10 cellular contexts compared by ENCODE assay signal in genomic region chr1:9901148-9902059, GRCh38. TPM values are rescaled to one million over a fixed set of nuclear protein-coding genes. Genes with fewer than 3 reads are reported as not detected.
DNase-seq lines count a peak whose midpoint lies in the region; ATAC-seq and TF ChIP-seq lines count a peak whose summit lies in the region.
"Had no signal": no experiment of that assay in that cellular context is flagged by ENCODE, and none has a peak within 500 bp of the region (broad histone marks: within the 10 kb centered on the region; RNA-seq: fewer than 3 reads in every experiment).

No MANE protein-coding gene starts in this region.

- no TSS peak for BruUV-seq in MCF 10A (replicated peaks; lab: Mats Ljungman, UMichigan)

- TF ChIP-seq EP300 in gastroesophageal sphincter (IDR thresholded peaks at IDR 0.05): no peak

- POLR2A ChIA-PET in MCF 10A (lab: Yijun Ruan, JAX): interaction anchor here (0.5 to 1.4 kb wide), 2 partner anchors 11 to 12 kb away, joined by 4 read pairs; no protein-coding TSS in a partner anchor

- intact Hi-C loops in breast epithelium (cut with DNase I; ENCODE audit: low total_unique reads): loop anchor here (5.0 kb wide), 1 partner anchor 906 kb away; no protein-coding TSS in a partner anchor
- intact Hi-C loops in MCF 10A (cut with micrococcal nuclease): no loop called here
- intact Hi-C loops in activated T-helper 1 cell treated with anti-CD3 and anti-CD28 coated beads, Interleukin-12 subunit alpha, Interleukin-12 subunit beta, Interleukin-2, Interleukin-4 antibody, amounts not matched to agents 30 ng/mL and 10 ng/mL and 1 ng/mL, durations not matched to agents 14 hours and 24 hours and 36 hours (cut with micrococcal nuclease): no loop called here

- H3K9me3 Mint-ChIP-seq in MCF 10A (ENCODE audit: unreplicated experiment) (no peaks in the 10 kb centered on the region), neural crest cell (no peaks in the 10 kb centered on the region)
- H3K9me3 Mint-ChIP-seq in activated T-helper 1 cell treated with anti-CD3 and anti-CD28 coated beads, Interleukin-12 subunit alpha, Interleukin-12 subunit beta, Interleukin-2, Interleukin-4 antibody, amounts not matched to agents 30 ng/mL and 10 ng/mL and 1 ng/mL, durations not matched to agents 14 hours and 24 hours and 36 hours: no peaks in the 10 kb centered on the region

- H3K36me3 Mint-ChIP-seq in MCF 10A (ENCODE audit: insufficient read depth, unreplicated experiment) (peaks cover 6% of the 10 kb centered on the region), neural crest cell (ENCODE audit: low read depth) (no peaks in the 10 kb centered on the region)
- H3K36me3 Mint-ChIP-seq in activated T-helper 1 cell treated with anti-CD3 and anti-CD28 coated beads, Interleukin-12 subunit alpha, Interleukin-12 subunit beta, Interleukin-2, Interleukin-4 antibody, amounts not matched to agents 30 ng/mL and 10 ng/mL and 1 ng/mL, durations not matched to agents 14 hours and 24 hours and 36 hours (ENCODE audit: low read depth): no peaks in the 10 kb centered on the region

- H3K4me3 ChIP-seq in breast epithelium (no peak overlapping the region), gastroesophageal sphincter (no peak overlapping the region)

- no peak for ATAC-seq in gastroesophageal sphincter
- no peak for ATAC-seq in GM21717 (IDR thresholded peaks at IDR 0.05; ENCODE audit: unreplicated experiment)

- DNase-seq in breast epithelium (ENCODE audit: low spot score in 2 of 2) (no peak), MCF 10A (ENCODE audit: unreplicated experiment) (no peak), neural crest cell (ENCODE audit: low read depth, low spot score) (no peak), ureter (ENCODE audit: low spot score) (no peak), SW480 (ENCODE audit: low spot score) (no peak)
- DNase-seq in activated T-helper 1 cell treated with anti-CD3 and anti-CD28 coated beads, Interleukin-12 subunit alpha, Interleukin-12 subunit beta, Interleukin-2, Interleukin-4 antibody, amounts not matched to agents 30 ng/mL and 10 ng/mL and 1 ng/mL, durations not matched to agents 14 hours and 24 hours and 36 hours (ENCODE audit: low spot score): no peak
- DNase-seq: activated CD4-positive, alpha-beta T cell treated with anti-CD3 and anti-CD28 coated beads, Interleukin-2, amount 50 U/mL, for 4 hours; amniotic stem cell had no signal

- H3K27ac Mint-ChIP-seq in MCF 10A (ENCODE audit: low read depth, unreplicated experiment) (no peak overlapping the region), neural crest cell (ENCODE audit: unreplicated experiment) (peak overlapping the region; percentile 45)
- no peak overlapping the region for H3K27ac Mint-ChIP-seq in activated T-helper 1 cell treated with anti-CD3 and anti-CD28 coated beads, Interleukin-12 subunit alpha, Interleukin-12 subunit beta, Interleukin-2, Interleukin-4 antibody, amounts not matched to agents 30 ng/mL and 10 ng/mL and 1 ng/mL, durations not matched to agents 14 hours and 24 hours and 36 hours

- no peaks in the 10 kb centered on the region for H3K9me3 ChIP-seq in breast epithelium
- H3K9me3 ChIP-seq in gastroesophageal sphincter: no peaks in the 10 kb centered on the region

- H3K27ac ChIP-seq in breast epithelium: peak overlapping the region; percentile 32 to 57
- H3K27ac ChIP-seq in gastroesophageal sphincter: peak overlapping the region in 3 of 4 donors; percentile 58 to 74 (median 73)

- H3K27me3 ChIP-seq in breast epithelium (no peaks in the 10 kb centered on the region), gastroesophageal sphincter (no peaks in the 10 kb centered on the region)

- H3K4me3 Mint-ChIP-seq in MCF 10A (ENCODE audit: unreplicated experiment) (no peak overlapping the region), neural crest cell (no peak overlapping the region)
- no peak overlapping the region for H3K4me3 Mint-ChIP-seq in activated T-helper 1 cell treated with anti-CD3 and anti-CD28 coated beads, Interleukin-12 subunit alpha, Interleukin-12 subunit beta, Interleukin-2, Interleukin-4 antibody, amounts not matched to agents 30 ng/mL and 10 ng/mL and 1 ng/mL, durations not matched to agents 14 hours and 24 hours and 36 hours

- TF ChIP-seq POLR2A in breast epithelium (IDR thresholded peaks at IDR 0.05): no peak
- no peak for TF ChIP-seq POLR2A in gastroesophageal sphincter (IDR thresholded peaks at IDR 0.05)

- 68 to 73% methylated on average over 2 to 3 of the region's 9 CpGs for WGBS in gastroesophageal sphincter (ENCODE audit: low coverage in 1 of 2), 2 donors

- H3K4me1 ChIP-seq in breast epithelium: peaks cover 0 to 19% of the 10 kb centered on the region in 2 donors
- H3K4me1 ChIP-seq in gastroesophageal sphincter: peaks cover 0 to 32% (median 12%) of the 10 kb centered on the region in 3 donors

- CTCF ChIA-PET in MCF 10A (lab: Yijun Ruan, JAX): interaction anchor here (1.7 kb wide), 1 partner anchor 117 kb away, joined by 6 read pairs; no protein-coding TSS in a partner anchor

- no peaks in the 10 kb centered on the region for H3K27me3 Mint-ChIP-seq in MCF 10A (ENCODE audit: insufficient read depth, unreplicated experiment)
- no peaks in the 10 kb centered on the region for H3K27me3 Mint-ChIP-seq in neural crest cell (ENCODE audit: low read depth)
- peaks cover 4% of the 10 kb centered on the region for H3K27me3 Mint-ChIP-seq in activated T-helper 1 cell treated with anti-CD3 and anti-CD28 coated beads, Interleukin-12 subunit alpha, Interleukin-12 subunit beta, Interleukin-2, Interleukin-4 antibody, amounts not matched to agents 30 ng/mL and 10 ng/mL and 1 ng/mL, durations not matched to agents 14 hours and 24 hours and 36 hours (ENCODE audit: insufficient read depth)

- TF ChIP-seq CTCF in breast epithelium (IDR thresholded peaks at IDR 0.05) (no peak), MCF 10A (IDR thresholded peaks at IDR 0.05; ENCODE audit: unreplicated experiment) (no peak), gastroesophageal sphincter (IDR thresholded peaks at IDR 0.05) (no peak), neural crest cell (conservative IDR thresholded peaks at IDR 0.05) (no peak)

- H3K4me1 Mint-ChIP-seq in MCF 10A (ENCODE audit: insufficient read depth, unreplicated experiment) (no peaks in the 10 kb centered on the region), neural crest cell (peaks cover 36% of the 10 kb centered on the region)
- H3K4me1 Mint-ChIP-seq in activated T-helper 1 cell treated with anti-CD3 and anti-CD28 coated beads, Interleukin-12 subunit alpha, Interleukin-12 subunit beta, Interleukin-2, Interleukin-4 antibody, amounts not matched to agents 30 ng/mL and 10 ng/mL and 1 ng/mL, durations not matched to agents 14 hours and 24 hours and 36 hours (ENCODE audit: low read depth): no peaks in the 10 kb centered on the region

- H3K36me3 ChIP-seq in breast epithelium: no peaks in the 10 kb centered on the region
- no peaks in the 10 kb centered on the region for H3K36me3 ChIP-seq in gastroesophageal sphincter

RNA-seq across cellular contexts. Expression of gene CTNNBIP1, which starts 8.7 kb away (rescaled TPM):
- total RNA-seq in breast epithelium: 10 to 100 TPM; 25.9 to 37.9 (median 29.5) TPM
- 31.3 and 31.4 TPM in 2 replicates for total RNA-seq in MCF 10A (2022)
- total RNA-seq in gastroesophageal sphincter: 10 to 100 TPM; 13.7 to 27.6 (median 21.0) TPM
- 74.8 and 75.5 TPM in 2 replicates for total RNA-seq in neural crest cell
- 28.4 TPM for total RNA-seq in ureter
- 5.6 and 5.9 TPM in 2 replicates for total RNA-seq in activated T-helper 1 cell treated with anti-CD3 and anti-CD28 coated beads, Interleukin-12 subunit alpha, Interleukin-12 subunit beta, Interleukin-2, Interleukin-4 antibody, amounts not matched to agents 30 ng/mL and 10 ng/mL and 1 ng/mL, durations not matched to agents 14 hours and 24 hours and 36 hours

RNA-seq across cellular contexts. Expression of gene LZIC, which starts 41.8 kb away (rescaled TPM):
- total RNA-seq in breast epithelium (10 to 100 TPM; 22.3 to 29.3 (median 23.7) TPM), MCF 10A (2022) (37.2 and 42.6 TPM in 2 replicates), gastroesophageal sphincter (10 to 100 TPM; 26.0 to 45.1 (median 38.4) TPM), neural crest cell (35.3 and 39.6 TPM in 2 replicates), ureter (27.5 TPM)
- total RNA-seq in activated T-helper 1 cell treated with anti-CD3 and anti-CD28 coated beads, Interleukin-12 subunit alpha, Interleukin-12 subunit beta, Interleukin-2, Interleukin-4 antibody, amounts not matched to agents 30 ng/mL and 10 ng/mL and 1 ng/mL, durations not matched to agents 14 hours and 24 hours and 36 hours: 29.9 and 35.9 TPM in 2 replicates

RNA-seq across cellular contexts. Expression of gene NMNAT1, which starts 41.9 kb away (rescaled TPM):
- total RNA-seq in breast epithelium (1 to 10 TPM; 6.6 to 8.3 (median 6.9) TPM), MCF 10A (2022) (10.4 and 14.0 TPM in 2 replicates), gastroesophageal sphincter (10 to 100 TPM in 2 of 4 donors, 1 to 10 TPM in 2; 6.1 to 12.6 (median 9.7) TPM), neural crest cell (8.8 and 9.6 TPM in 2 replicates), ureter (12.6 TPM)
- 5.0 and 5.8 TPM in 2 replicates for total RNA-seq in activated T-helper 1 cell treated with anti-CD3 and anti-CD28 coated beads, Interleukin-12 subunit alpha, Interleukin-12 subunit beta, Interleukin-2, Interleukin-4 antibody, amounts not matched to agents 30 ng/mL and 10 ng/mL and 1 ng/mL, durations not matched to agents 14 hours and 24 hours and 36 hours
